In genomic region chrX:110229497-110230111, GRCh38 we compare ENCODE assay signal across 8 cellular contexts.
DNase-seq lines count a peak whose midpoint lies in the region; TF ChIP-seq lines count a peak whose summit lies in the region.
"Not testable (repeated sequence)": the region's sequence is repeated elsewhere in the genome, so short reads cannot be mapped to it uniquely, and the experiment has no call there.

No MANE protein-coding gene starts in this region.

- CTCF ChIA-PET in OCI-LY7 (lab: Charles Lee; ENCODE audit: unreplicated experiment): not testable (repeated sequence)
- CTCF ChIA-PET in activated naive CD4-positive, alpha-beta T cell treated with anti-CD3 and anti-CD28 coated beads for 36 hours (lab: Charles Lee): interaction anchor here (0.8 kb wide), 1 partner anchor 15 kb away, joined by 3 read pairs; no protein-coding TSS in a partner anchor

- not testable (repeated sequence) for H3K9me2 ChIP-seq in OCI-LY7 (ENCODE audit: insufficient read depth, low read length)

- intact Hi-C loops in OCI-LY7 (cut with micrococcal nuclease; ENCODE audit: unreplicated experiment): not testable (repeated sequence)
- intact Hi-C loops in activated naive CD4-positive, alpha-beta T cell treated with anti-CD3 and anti-CD28 coated beads for 36 hours (cut with micrococcal nuclease): loop anchor here (1.0 kb wide), 1 partner anchor 89 kb away; the partner anchor contains the start of gene AMMECR1

- H3K4me2 ChIP-seq in OCI-LY7 (ENCODE audit: low read length): not testable (repeated sequence)

- H3K4me3 ChIP-seq in OCI-LY7 (ENCODE audit: low read depth, low read length, poor library complexity, severe bottlenecking): not testable (repeated sequence)
- H3K4me3 ChIP-seq in epithelial cell of esophagus (ENCODE audit: low read length) (peak overlapping the region; percentile 41), skin epidermis (peak overlapping the region in 6 of 7 experiments; percentile 9 to 40 (median 12))

- DNase-seq in DMS153 (lab: John Stamatoyannopoulos, UW): peak; percentile 63
- peak; percentile 19 for DNase-seq in OCI-LY7 (ENCODE audit: low spot score)
- peak; percentile 76 to 77 for DNase-seq in activated CD4-positive, alpha-beta T cell treated with anti-CD3 and anti-CD28 coated beads, Interleukin-2, amount 50 U/mL, for 4 hours
- peak; percentile 82 for DNase-seq in activated naive CD4-positive, alpha-beta T cell treated with anti-CD3 and anti-CD28 coated beads for 36 hours
- DNase-seq in epithelial cell of esophagus (ENCODE audit: low read depth): peak; percentile 90
- peak; percentile 32 for DNase-seq in left kidney (ENCODE audit: low read depth, low spot score)
- peak; percentile 3 for DNase-seq in stimulated activated CD8-positive, alpha-beta memory T cell treated with anti-CD3 and anti-CD28 coated beads, Interleukin-7, amount 100 ng/mL, for 24 hours (ENCODE audit: low read depth)

- not testable (repeated sequence) for H3K4me1 ChIP-seq in OCI-LY7 (ENCODE audit: insufficient read depth, low read length, poor library complexity, severe bottlenecking)

- H3K27me3 Mint-ChIP-seq in activated naive CD4-positive, alpha-beta T cell treated with anti-CD3 and anti-CD28 coated beads for 36 hours (ENCODE audit: low read depth): not testable (repeated sequence)

- H3K36me3 Mint-ChIP-seq in activated naive CD4-positive, alpha-beta T cell treated with anti-CD3 and anti-CD28 coated beads for 36 hours (ENCODE audit: low read depth): peaks cover 10% of the 10 kb centered on the region

- H3K36me3 ChIP-seq in OCI-LY7 (ENCODE audit: insufficient read depth, low read length): not testable (repeated sequence)

- H2AFZ ChIP-seq in OCI-LY7 (ENCODE audit: low read length): not testable (repeated sequence)

- POLR2A ChIA-PET in OCI-LY7 (lab: Charles Lee): not testable (repeated sequence)

- peak overlapping the region; percentile 59 for H3K27ac Mint-ChIP-seq in activated naive CD4-positive, alpha-beta T cell treated with anti-CD3 and anti-CD28 coated beads for 36 hours

- H3K9me3 ChIP-seq in OCI-LY7 (ENCODE audit: low read length): not testable (repeated sequence)

- not testable (repeated sequence) for H4K20me1 ChIP-seq in OCI-LY7 (ENCODE audit: insufficient read depth, low read length)

- TF ChIP-seq CTCF in OCI-LY7 (conservative IDR thresholded peaks at IDR 0.05; ENCODE audit: low read length); epithelial cell of esophagus (IDR thresholded peaks at IDR 0.05; ENCODE audit: insufficient read depth, low read depth, low read length, missing control alignments): not testable (repeated sequence)

- BruUV-seq in OCI-LY7 (replicated peaks; lab: Mats Ljungman, UMichigan): not testable (repeated sequence)

- H3K9me3 Mint-ChIP-seq in activated naive CD4-positive, alpha-beta T cell treated with anti-CD3 and anti-CD28 coated beads for 36 hours: not testable (repeated sequence)

- H3K4me1 Mint-ChIP-seq in activated naive CD4-positive, alpha-beta T cell treated with anti-CD3 and anti-CD28 coated beads for 36 hours (ENCODE audit: low read depth): peaks cover 35% of the 10 kb centered on the region

- not testable (repeated sequence) for H3K27ac ChIP-seq in OCI-LY7 (ENCODE audit: low read depth, low read length, poor library complexity, severe bottlenecking)
- peak overlapping the region in 10 of 21 experiments; percentile 17 to 73 (median 44) for H3K27ac ChIP-seq in skin epidermis

- H3K79me2 ChIP-seq in OCI-LY7 (ENCODE audit: insufficient read depth, low read depth, low read length): not testable (repeated sequence)

- peak overlapping the region; percentile 56 for H3K4me3 Mint-ChIP-seq in activated naive CD4-positive, alpha-beta T cell treated with anti-CD3 and anti-CD28 coated beads for 36 hours

Comparison
In these comparisons a context has a peak if more than half of its experiments do, and no peak if none do; other contexts are left out.
1. DNase-seq: peak in every context shown above with its lines; median percentile 90 in epithelial cell of esophagus; 82 in activated naive CD4-positive, alpha-beta T cell treated with anti-CD3 and anti-CD28 coated beads for 36 hours; 76 in activated CD4-positive, alpha-beta T cell treated with anti-CD3 and anti-CD28 coated beads, Interleukin-2, amount 50 U/mL, for 4 hours; 63 in DMS153; 32 in left kidney; 19 in OCI-LY7; 3 in stimulated activated CD8-positive, alpha-beta memory T cell treated with anti-CD3 and anti-CD28 coated beads, Interleukin-7, amount 100 ng/mL, for 24 hours.